Comparison of ENCODE assay signal across 29 cellular contexts in the genomic region with DNA sequence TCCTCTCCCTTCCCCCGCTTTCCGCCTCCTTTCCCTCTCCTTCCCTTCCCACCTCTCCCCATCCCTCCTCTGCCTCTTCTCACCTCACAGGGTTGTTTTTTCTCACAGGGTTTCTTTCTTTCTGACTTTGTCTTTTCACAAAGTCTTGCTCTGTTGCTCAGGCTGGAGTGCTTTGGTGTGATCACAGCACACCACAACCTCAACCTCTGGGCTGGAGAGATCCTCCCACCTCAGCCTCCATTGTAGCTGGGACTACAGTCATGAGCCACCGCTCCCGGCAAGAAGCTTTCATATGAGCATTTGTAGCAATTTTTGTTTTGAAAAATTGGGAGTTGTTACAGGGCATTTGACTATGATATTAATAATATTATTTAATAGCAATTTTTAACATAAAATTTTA. TPM values are rescaled to one million over a fixed set of nuclear protein-coding genes. Genes with fewer than 3 reads are reported as not detected.
DNase-seq lines count a peak whose midpoint lies in the region; ATAC-seq and TF ChIP-seq lines count a peak whose summit lies in the region.
"Had no signal": no experiment of that assay in that cellular context is flagged by ENCODE, and none has a peak within 500 bp of the region (broad histone marks: within the 10 kb centered on the region; RNA-seq: fewer than 3 reads in every experiment).

No MANE protein-coding gene starts in this region.

- no peaks in the 10 kb centered on the region for H4K20me1 ChIP-seq in H9 (ENCODE audit: control insufficient read depth, insufficient read depth, insufficient read length)

- H3K4me2 ChIP-seq in H9 (ENCODE audit: insufficient read depth, insufficient read length, low read length) (no peak overlapping the region), neuronal stem cell (ENCODE audit: insufficient read depth, low read length, poor library complexity, severe bottlenecking) (no peak overlapping the region)
- H3K4me2 ChIP-seq: GM23338 had no signal

- H3K27ac ChIP-seq in H9 (ENCODE audit: insufficient read length, low read depth, low read length): no peak overlapping the region
- H3K27ac ChIP-seq in neuronal stem cell (replicated peaks; ENCODE audit: low read length): no peak overlapping the region
- H3K27ac ChIP-seq: C4-2B, HL-60 had no signal

- H2BK5ac ChIP-seq in H9 (ENCODE audit: insufficient read length, low read length): no peak overlapping the region
- H2BK5ac ChIP-seq in neuronal stem cell (ENCODE audit: low read length): no peak overlapping the region

- no peak overlapping the region for H2BK120ac ChIP-seq in H9 (ENCODE audit: low read depth, low read length, poor library complexity, severe bottlenecking)
- no peak overlapping the region for H2BK120ac ChIP-seq in neuronal stem cell (ENCODE audit: low read depth, low read length)

- H3K9me3 Mint-ChIP-seq in H9 (no peaks in the 10 kb centered on the region), HFFc6 (no peaks in the 10 kb centered on the region), osteocyte (ENCODE audit: unreplicated experiment) (no peaks in the 10 kb centered on the region)
- no peaks in the 10 kb centered on the region for H3K9me3 Mint-ChIP-seq in activated T-helper 1 cell treated with anti-CD3 and anti-CD28 coated beads, Interleukin-12 subunit alpha, Interleukin-12 subunit beta, Interleukin-2, Interleukin-4 antibody, amounts not matched to agents 30 ng/mL and 10 ng/mL and 1 ng/mL, durations not matched to agents 14 hours and 24 hours and 36 hours
- H3K9me3 Mint-ChIP-seq: CD8-positive, alpha-beta T cell; GM23338 had no signal

- peaks cover 17% of the 10 kb centered on the region; the same call in 1 of the 2 replicates for H3K79me2 ChIP-seq in H9 (ENCODE audit: insufficient read depth, low read length)

- 100% methylated on average over 2 of the region's 4 CpGs for WGBS in H9 (ENCODE audit: extremely low coverage, insufficient read length, low lambda C conversion rate)
- WGBS in neuronal stem cell (ENCODE audit: extremely low coverage in 2 of 2, insufficient read length in 2 of 2, insufficient replicate concordance in 1 of 2), 2 donors: 100% methylated on average over 2 of the region's 4 CpGs; no CpG with 5 or more reads in 1 of the 2 donors

- H3K9me3 ChIP-seq in H9 (ENCODE audit: control insufficient read depth, low read depth, low read length) (no peaks in the 10 kb centered on the region), neuronal stem cell (replicated peaks in 1 of 2; ENCODE audit: control insufficient read depth in 2 of 2, insufficient read depth in 1 of 2, low read depth in 1 of 2, low read length in 2 of 2) (no peaks in the 10 kb centered on the region)

- peaks cover 4% of the 10 kb centered on the region; the same call in 1 of the 2 replicates for H3K4me1 ChIP-seq in H9 (ENCODE audit: insufficient read depth, low read length)
- no peaks in the 10 kb centered on the region for H3K4me1 ChIP-seq in neuronal stem cell (ENCODE audit: control insufficient read depth in 2 of 2, insufficient read depth in 1 of 2, low read depth in 1 of 2, low read length in 2 of 2)

- no peak overlapping the region for H2BK20ac ChIP-seq in H9 (ENCODE audit: low read depth, low read length, poor library complexity, severe bottlenecking)

- no peak overlapping the region for H3K4me3 Mint-ChIP-seq in H9
- no peak overlapping the region for H3K4me3 Mint-ChIP-seq in HFFc6
- no peak overlapping the region for H3K4me3 Mint-ChIP-seq in activated T-helper 1 cell treated with anti-CD3 and anti-CD28 coated beads, Interleukin-12 subunit alpha, Interleukin-12 subunit beta, Interleukin-2, Interleukin-4 antibody, amounts not matched to agents 30 ng/mL and 10 ng/mL and 1 ng/mL, durations not matched to agents 14 hours and 24 hours and 36 hours
- H3K4me3 Mint-ChIP-seq in osteocyte (ENCODE audit: unreplicated experiment): peak overlapping the region; percentile 19
- H3K4me3 Mint-ChIP-seq: B cell; CD8-positive, alpha-beta T cell; GM23338 had no signal

- H2AK5ac ChIP-seq in H9 (ENCODE audit: insufficient read length, low read length) (no peak overlapping the region), neuronal stem cell (ENCODE audit: low read depth, low read length) (no peak overlapping the region)

- peaks cover 39 to 44% of the 10 kb centered on the region in 2 experiments for H3K4me1 Mint-ChIP-seq in H9
- peaks cover 59% of the 10 kb centered on the region for H3K4me1 Mint-ChIP-seq in HFFc6 (ENCODE audit: low read depth)
- H3K4me1 Mint-ChIP-seq in activated T-helper 1 cell treated with anti-CD3 and anti-CD28 coated beads, Interleukin-12 subunit alpha, Interleukin-12 subunit beta, Interleukin-2, Interleukin-4 antibody, amounts not matched to agents 30 ng/mL and 10 ng/mL and 1 ng/mL, durations not matched to agents 14 hours and 24 hours and 36 hours (ENCODE audit: low read depth): peaks cover 6% of the 10 kb centered on the region
- peaks cover 61% of the 10 kb centered on the region for H3K4me1 Mint-ChIP-seq in osteocyte (ENCODE audit: unreplicated experiment)

- H3K27me3 ChIP-seq in H9 (ENCODE audit: insufficient read depth, low read length): no peaks in the 10 kb centered on the region
- H3K27me3 ChIP-seq in neuronal stem cell (ENCODE audit: control insufficient read depth in 3 of 3, insufficient read depth in 3 of 3, low read depth in 1 of 3, low read length in 3 of 3): no peaks in the 10 kb centered on the region

- H3K27ac Mint-ChIP-seq in H9: peak overlapping the region in 2 of 3 experiments; percentile 19 to 37; a peak in 1 of 7 replicates
- H3K27ac Mint-ChIP-seq in HFFc6: peak overlapping the region; percentile 20; the same call in 1 of the 2 replicates
- H3K27ac Mint-ChIP-seq in activated T-helper 1 cell treated with anti-CD3 and anti-CD28 coated beads, Interleukin-12 subunit alpha, Interleukin-12 subunit beta, Interleukin-2, Interleukin-4 antibody, amounts not matched to agents 30 ng/mL and 10 ng/mL and 1 ng/mL, durations not matched to agents 14 hours and 24 hours and 36 hours: peak overlapping the region; percentile 18
- H3K27ac Mint-ChIP-seq in osteocyte (ENCODE audit: unreplicated experiment): peak overlapping the region; percentile 72
- H3K27ac Mint-ChIP-seq: B cell; CD8-positive, alpha-beta T cell had no signal

- H4K91ac ChIP-seq in H9 (ENCODE audit: insufficient read length, low read depth, low read length) (no peak overlapping the region), neuronal stem cell (ENCODE audit: low read depth, low read length, poor library complexity) (no peak overlapping the region)

- H3K18ac ChIP-seq in H9 (ENCODE audit: insufficient read length, low read depth, low read length) (no peak overlapping the region), neuronal stem cell (ENCODE audit: low read length) (no peak overlapping the region)

- no peak overlapping the region for H2AFZ ChIP-seq in H9 (ENCODE audit: low read length)
- H2AFZ ChIP-seq in neuronal stem cell (ENCODE audit: low read length): no peak overlapping the region
- H2AFZ ChIP-seq: GM23338 had no signal

- H3K79me1 ChIP-seq in H9 (ENCODE audit: insufficient read depth, low read depth, low read length, poor library complexity, severe bottlenecking) (peaks cover 2% of the 10 kb centered on the region), neuronal stem cell (ENCODE audit: low read depth, low read length) (no peaks in the 10 kb centered on the region)

- no peak for TF ChIP-seq CTCF in H9 (conservative IDR thresholded peaks at IDR 0.05)
- TF ChIP-seq CTCF in HFFc6 (IDR thresholded peaks at IDR 0.05): no peak
- TF ChIP-seq CTCF in osteocyte (IDR thresholded peaks at IDR 0.05): no peak

- H3K4ac ChIP-seq in H9 (ENCODE audit: low read depth, low read length): no peak overlapping the region
- no peak overlapping the region for H3K4ac ChIP-seq in neuronal stem cell (ENCODE audit: low read length)

- H3K36me3 ChIP-seq in neuronal stem cell (replicated peaks in 1 of 2; ENCODE audit: control insufficient read depth in 2 of 2, insufficient read depth in 2 of 2, low read length in 2 of 2): peaks cover 0 to 34% of the 10 kb centered on the region in 2 donors

- H3K9ac ChIP-seq in H9 (ENCODE audit: extremely low read depth, insufficient read length, low read length) (no peak overlapping the region), neuronal stem cell (ENCODE audit: low read depth, low read length, poor library complexity) (no peak overlapping the region)

- no peak for ATAC-seq in esophagus mucosa
- ATAC-seq: CD8-positive, alpha-beta T cell; GM12878; GM23338 had no signal

- no peak overlapping the region for H3K56ac ChIP-seq in H9 (ENCODE audit: insufficient read length, low read depth, low read length)

- H3T11ph ChIP-seq in H9 (ENCODE audit: low read length): no peak overlapping the region

- H3K23ac ChIP-seq in H9 (ENCODE audit: insufficient read length, low read depth, low read length) (no peak overlapping the region), neuronal stem cell (ENCODE audit: low read depth, low read length, poor library complexity) (no peak overlapping the region)

- no peak for DNase-seq in H9
- DNase-seq in HFFc6: no peak
- no peak for DNase-seq in activated T-helper 1 cell treated with anti-CD3 and anti-CD28 coated beads, Interleukin-12 subunit alpha, Interleukin-12 subunit beta, Interleukin-2, Interleukin-4 antibody, amounts not matched to agents 30 ng/mL and 10 ng/mL and 1 ng/mL, durations not matched to agents 14 hours and 24 hours and 36 hours (ENCODE audit: low spot score)
- DNase-seq in osteocyte (ENCODE audit: extremely low spot score, unreplicated experiment): no peak
- DNase-seq in T-helper 9 cell: no peak
- no peak for DNase-seq in neuronal stem cell (ENCODE audit: low spot score)
- DNase-seq: CD8-positive, alpha-beta T cell; DMS 273 treated with DMSO at 0.1 percent for 48 hours; DMS79; EL; GDM1; HCEC 1CT; Kasumi-1; MV-4-11; NCI-H1105; NCI-H1436 treated with DMSO at 0.1 percent for 48 hours; NCI-H187 treated with DMSO at 0.1 percent for 48 hours; NCI-H2107; NCI-H524 treated with DMSO at 0.1 percent for 48 hours; NCI-H774; RPMI8226; SHP77 treated with DMSO at 0.1 percent for 48 hours had no signal

- no peak overlapping the region for H3K4me3 ChIP-seq in neuronal stem cell (ENCODE audit: low read length in 2 of 2)
- H3K4me3 ChIP-seq: GM12878, GM23338, K562 had no signal

- intact Hi-C loops in activated T-helper 1 cell treated with anti-CD3 and anti-CD28 coated beads, Interleukin-12 subunit alpha, Interleukin-12 subunit beta, Interleukin-2, Interleukin-4 antibody, amounts not matched to agents 30 ng/mL and 10 ng/mL and 1 ng/mL, durations not matched to agents 14 hours and 24 hours and 36 hours (cut with micrococcal nuclease): no loop called here

- H2BK12ac ChIP-seq in H9 (ENCODE audit: insufficient read length, low read depth, low read length) (no peak overlapping the region), neuronal stem cell (ENCODE audit: low read length) (no peak overlapping the region)

- H3K36me3 Mint-ChIP-seq in H9 (ENCODE audit: insufficient read depth in 1 of 3, low read depth in 3 of 3): peaks cover 0 to 2% (median 0%) of the 10 kb centered on the region in 3 experiments; a peak in 3 of 7 replicates
- peaks cover 20% of the 10 kb centered on the region for H3K36me3 Mint-ChIP-seq in HFFc6 (ENCODE audit: low read depth)
- H3K36me3 Mint-ChIP-seq in activated T-helper 1 cell treated with anti-CD3 and anti-CD28 coated beads, Interleukin-12 subunit alpha, Interleukin-12 subunit beta, Interleukin-2, Interleukin-4 antibody, amounts not matched to agents 30 ng/mL and 10 ng/mL and 1 ng/mL, durations not matched to agents 14 hours and 24 hours and 36 hours (ENCODE audit: low read depth): peaks cover 7% of the 10 kb centered on the region
- H3K36me3 Mint-ChIP-seq in osteocyte (ENCODE audit: unreplicated experiment): peaks cover 22% of the 10 kb centered on the region

- H3K14ac ChIP-seq in H9 (ENCODE audit: insufficient read depth, low read length): no peak overlapping the region; the same call in 1 of the 2 replicates
- no peak overlapping the region for H3K14ac ChIP-seq in neuronal stem cell (ENCODE audit: low read length)

- H4K5ac ChIP-seq in H9 (ENCODE audit: insufficient read length, low read depth, low read length): no peak overlapping the region

- H2BK15ac ChIP-seq in H9 (ENCODE audit: low read depth, low read length): no peak overlapping the region
- H2BK15ac ChIP-seq in neuronal stem cell (ENCODE audit: low read length): no peak overlapping the region

- H3K23me2 ChIP-seq in H9 (ENCODE audit: insufficient read length, low read depth, low read length, poor library complexity, severe bottlenecking): no peaks in the 10 kb centered on the region

- H4K8ac ChIP-seq in H9 (replicated peaks; ENCODE audit: insufficient read length, low read depth, low read length) (no peak overlapping the region), neuronal stem cell (ENCODE audit: low read depth, low read length) (no peak overlapping the region)

- H3K27me3 Mint-ChIP-seq in H9 (ENCODE audit: low read depth) (no peaks in the 10 kb centered on the region), HFFc6 (ENCODE audit: insufficient read depth) (peaks cover 5% of the 10 kb centered on the region), osteocyte (ENCODE audit: unreplicated experiment) (no peaks in the 10 kb centered on the region)
- H3K27me3 Mint-ChIP-seq in activated T-helper 1 cell treated with anti-CD3 and anti-CD28 coated beads, Interleukin-12 subunit alpha, Interleukin-12 subunit beta, Interleukin-2, Interleukin-4 antibody, amounts not matched to agents 30 ng/mL and 10 ng/mL and 1 ng/mL, durations not matched to agents 14 hours and 24 hours and 36 hours (ENCODE audit: insufficient read depth): no peaks in the 10 kb centered on the region
- H3K27me3 Mint-ChIP-seq: B cell had no signal

RNA-seq across cellular contexts. Expression of a gene that starts 32.9 kb away (rescaled TPM):
- 60.9 and 62.7 TPM in 2 replicates for total RNA-seq in H9 (2021)
- 100 to 1,000 TPM in 1 of 6 experiments, 10 to 100 TPM in 5; 64.5 to 119 (median 87.8) TPM for total RNA-seq in HFFc6 (2021; fragmentation: NEBNext Ultra II Directional; extraction: Animal tissue kit (Norgen Biotek cat#: 25700))
- 75.4 and 79.4 TPM in 2 replicates for total RNA-seq in activated T-helper 1 cell treated with anti-CD3 and anti-CD28 coated beads, Interleukin-12 subunit alpha, Interleukin-12 subunit beta, Interleukin-2, Interleukin-4 antibody, amounts not matched to agents 30 ng/mL and 10 ng/mL and 1 ng/mL, durations not matched to agents 14 hours and 24 hours and 36 hours
- 129 and 131 TPM in 2 replicates for total RNA-seq in osteocyte
- 125 TPM for total RNA-seq in esophagus mucosa
- 64.8 TPM for polyA plus RNA-seq in neuronal stem cell (2013, experiment 1 of 2)
- 66.0 TPM for polyA plus RNA-seq in neuronal stem cell (2013, experiment 2 of 2)

Comparison
In these comparisons a context has a peak if more than half of its experiments do, and no peak if none do; other contexts are left out.
1. H3K27ac Mint-ChIP-seq: peak in every context shown above with its lines; median percentile 72 in osteocyte; 28 in H9; 20 in HFFc6; 18 in activated T-helper 1 cell treated with anti-CD3 and anti-CD28 coated beads, Interleukin-12 subunit alpha, Interleukin-12 subunit beta, Interleukin-2, Interleukin-4 antibody, amounts not matched to agents 30 ng/mL and 10 ng/mL and 1 ng/mL, durations not matched to agents 14 hours and 24 hours and 36 hours.